In the genomic region with DNA sequence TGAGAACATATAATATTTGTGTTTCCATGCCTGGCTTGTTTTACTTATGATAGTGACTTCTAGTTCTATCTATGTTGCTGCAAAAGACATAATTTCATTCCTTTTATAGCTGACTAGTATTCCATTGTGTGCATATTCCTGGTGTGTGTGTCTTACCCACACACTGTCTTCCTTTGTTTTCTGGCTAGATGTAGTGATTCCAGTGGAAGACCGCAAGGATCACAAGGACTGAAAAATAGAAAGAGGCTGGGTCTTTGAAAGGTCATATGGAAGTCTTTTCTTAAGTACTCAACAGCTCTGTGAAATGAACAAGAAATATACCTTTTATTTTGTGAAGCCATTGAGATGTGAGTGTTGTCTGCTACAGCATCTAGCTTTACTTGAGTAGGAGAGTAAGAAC, we compare ENCODE assay signal across 3 cellular contexts.
"Had no signal": no experiment of that assay in that cellular context is flagged by ENCODE, and none has a peak within 500 bp of the region (broad histone marks: within the 10 kb centered on the region; RNA-seq: fewer than 3 reads in every experiment).

No MANE protein-coding gene starts in this region.

- H3K4me3 ChIP-seq: GM12878 had no signal

- DNase-seq: GDM1, GF-D8 had no signal

- ATAC-seq: GM12878 had no signal
